21 cellular contexts compared by ENCODE assay signal in genomic region chr6:124984668-124985338, GRCh38. TPM values are rescaled to one million over a fixed set of nuclear protein-coding genes. Genes with fewer than 3 reads are reported as not detected.
DNase-seq lines count a peak whose midpoint lies in the region; ATAC-seq, FAIRE-seq and TF ChIP-seq lines count a peak whose summit lies in the region.
"Had no signal": no experiment of that assay in that cellular context is flagged by ENCODE, and none has a peak within 500 bp of the region (broad histone marks: within the 10 kb centered on the region; RNA-seq: fewer than 3 reads in every experiment).

No MANE protein-coding gene starts in this region.

- no peak for TF ChIP-seq POLR2A in K562 (conservative IDR thresholded peaks at IDR 0.05)

- POLR2A ChIA-PET in K562 (lab: Yijun Ruan, JAX) = no interaction called here
- POLR2A ChIA-PET in T-cell (lab: Charles Lee) = no interaction called here

- no peaks in the 10 kb centered on the region for H3K9me3 ChIP-seq in K562 (replicated peaks; ENCODE audit: control insufficient read depth, insufficient read depth, low read depth, low read length)
- H3K9me3 ChIP-seq: heart left ventricle, right atrium auricular region had no signal

- H3K27me3 ChIP-seq in K562 (ENCODE audit: control insufficient read depth in 2 of 2, insufficient read depth in 2 of 2, low read length in 2 of 2) = no peaks in the 10 kb centered on the region
- H3K27me3 ChIP-seq: heart left ventricle, right atrium auricular region had no signal

- FAIRE-seq in K562 (lab: Jason Lieb, UNC) = peak; percentile 49
- FAIRE-seq: islet of Langerhans had no signal

- H3K9me3 Mint-ChIP-seq in T-cell = no peaks in the 10 kb centered on the region
- H3K9me3 Mint-ChIP-seq: dendritic cell treated with granulocyte-macrophage colony-stimulating factor and Interleukin-4, amounts not matched to agents 40 ng/mL and 50 ng/mL, for 4 days had no signal

- H3K4me2 ChIP-seq in K562 (ENCODE audit: insufficient read depth, low read length) = no peak overlapping the region

- no peak overlapping the region for H2AFZ ChIP-seq in K562 (ENCODE audit: low read depth, low read length)

- no peak for ATAC-seq in K562
- no peak for ATAC-seq in GM19467 (IDR thresholded peaks at IDR 0.05; ENCODE audit: unreplicated experiment)
- no peak for ATAC-seq in T-cell (replicated peaks in 1 of 4)
- ATAC-seq: activated CD8-positive, alpha-beta memory T cell treated with anti-CD3 and anti-CD28 coated beads, Interleukin-2, amount 10 ng/mL, durations not matched to agents 7 days and 5 days; heart left ventricle; Right ventricle myocardium inferior had no signal

- 87% methylated on average over 1 of the region's 1 CpG for WGBS in K562 (ENCODE audit: insufficient coverage, low coverage, missing lambda C conversion rate)

- no peak for TF ChIP-seq EP300 in Ishikawa (IDR thresholded peaks at IDR 0.05; ENCODE audit: borderline replicate concordance)
- TF ChIP-seq EP300 in K562 (IDR thresholded peaks at IDR 0.05; ENCODE audit: low read length) = no peak

- no peak overlapping the region for H3K4me3 Mint-ChIP-seq in T-cell
- H3K4me3 Mint-ChIP-seq: activated CD8-positive, alpha-beta memory T cell treated with anti-CD3 and anti-CD28 coated beads, Interleukin-2, amount 10 ng/mL, durations not matched to agents 7 days and 5 days; dendritic cell treated with granulocyte-macrophage colony-stimulating factor and Interleukin-4, amounts not matched to agents 40 ng/mL and 50 ng/mL, for 4 days had no signal

- H3K9ac ChIP-seq in K562 (ENCODE audit: insufficient read depth in 1 of 2, low read depth in 2 of 2, low read length in 2 of 2) = no peak overlapping the region

- peaks cover 0 to 9% (median 3%) of the 10 kb centered on the region in 3 donors for H3K4me1 Mint-ChIP-seq in T-cell
- H3K4me1 Mint-ChIP-seq: activated CD8-positive, alpha-beta memory T cell treated with anti-CD3 and anti-CD28 coated beads, Interleukin-2, amount 10 ng/mL, durations not matched to agents 7 days and 5 days had no signal

- peaks cover 92% of the 10 kb centered on the region for H3K79me2 ChIP-seq in K562 (ENCODE audit: control insufficient read depth, insufficient read depth, low read length)

- intact Hi-C loops in K562 (cut with micrococcal nuclease) = loop anchor here (5.0 kb wide), 1 partner anchor 97 kb away; no protein-coding TSS in a partner anchor

- in situ Hi-C loops in K562 (cut with MboI) = no loop called here

- no peaks in the 10 kb centered on the region for H3K36me3 Mint-ChIP-seq in T-cell
- H3K36me3 Mint-ChIP-seq: activated CD8-positive, alpha-beta memory T cell treated with anti-CD3 and anti-CD28 coated beads, Interleukin-2, amount 10 ng/mL, durations not matched to agents 7 days and 5 days had no signal

- peaks cover 25% of the 10 kb centered on the region for H3K36me3 ChIP-seq in K562 (ENCODE audit: control insufficient read depth, insufficient read depth, low read length)
- H3K36me3 ChIP-seq: heart left ventricle, right atrium auricular region had no signal

- CTCF ChIA-PET in K562 (lab: Yijun Ruan, JAX; ENCODE audit: low intra/inter-chr PET ratio) (no interaction called here), T-cell (lab: Charles Lee) (no interaction called here)

- TF ChIP-seq RAD21 in Ishikawa (IDR thresholded peaks at IDR 0.05; ENCODE audit: low read depth) = no peak
- no peak for TF ChIP-seq RAD21 in K562 (CRISPR knock-in tag; conservative IDR thresholded peaks at IDR 0.05 in 1 of 2, IDR thresholded peaks at IDR 0.05 in 1 of 2)

- H3K27ac Mint-ChIP-seq in T-cell = no peak overlapping the region
- H3K27ac Mint-ChIP-seq: activated CD8-positive, alpha-beta memory T cell treated with anti-CD3 and anti-CD28 coated beads, Interleukin-2, amount 10 ng/mL, durations not matched to agents 7 days and 5 days; dendritic cell treated with granulocyte-macrophage colony-stimulating factor and Interleukin-4, amounts not matched to agents 40 ng/mL and 50 ng/mL, for 4 days had no signal

- DNase-seq in AG10803 (ENCODE audit: low read depth) (peak; percentile 29), K562 (ENCODE audit: extremely low read depth in 1 of 4, low spot score in 3 of 4) (no peak), kidney glomerular epithelial cell (lab: John Stamatoyannopoulos, UW) (peak; percentile 19), T-cell (no peak), anterior cingulate cortex (lab: John Stamatoyannopoulos, UW) (no peak)
- DNase-seq in stimulated activated CD4-positive, alpha-beta T cell treated with anti-CD3 and anti-CD28 coated beads, Interleukin-2, amount 100 ng/mL, for 24 hours = no peak
- DNase-seq: activated CD4-positive, alpha-beta T cell treated with anti-CD3 and anti-CD28 coated beads for 1 hour; activated CD8-positive, alpha-beta memory T cell treated with anti-CD3 and anti-CD28 coated beads, Interleukin-2, amount 10 ng/mL, durations not matched to agents 7 days and 5 days; activated effector memory CD4-positive, alpha-beta T cell treated with anti-CD3 and anti-CD28 coated beads, Interleukin-2, amount 50 U/mL, for 16 hours; amygdala; heart left ventricle; midbrain; NCI-H2171; stimulated activated CD4-positive, alpha-beta T cell treated with anti-CD3 and anti-CD28 coated beads, Interleukin-4, amount 100 ng/mL, for 1 hour; stimulated activated CD8-positive, alpha-beta memory T cell treated with anti-CD3 and anti-CD28 coated beads, Interleukin-4, amount 100 ng/mL, for 48 hours had no signal

- no TSS peak for BruUV-seq in K562 (replicated peaks; lab: Mats Ljungman, UMichigan)

- no peaks in the 10 kb centered on the region for H3K9me1 ChIP-seq in K562 (ENCODE audit: control insufficient read depth, insufficient read depth, low read length)

- peaks cover 10 to 21% of the 10 kb centered on the region in 2 experiments for H3K4me1 ChIP-seq in K562 (replicated peaks in 1 of 2; ENCODE audit: control insufficient read depth in 2 of 2, insufficient read depth in 2 of 2, low read length in 2 of 2)

- no peak overlapping the region for H3K27ac ChIP-seq in K562 (ENCODE audit: extremely low read depth, low read depth, low read length)
- H3K27ac ChIP-seq: right atrium auricular region had no signal

- peaks cover 0 to 2% of the 10 kb centered on the region in 2 donors for H3K27me3 Mint-ChIP-seq in T-cell
- H3K27me3 Mint-ChIP-seq: activated CD8-positive, alpha-beta memory T cell treated with anti-CD3 and anti-CD28 coated beads, Interleukin-2, amount 10 ng/mL, durations not matched to agents 7 days and 5 days; dendritic cell treated with granulocyte-macrophage colony-stimulating factor and Interleukin-4, amounts not matched to agents 40 ng/mL and 50 ng/mL, for 4 days had no signal

- peaks cover 2% of the 10 kb centered on the region; the same call in 1 of the 2 replicates for H4K20me1 ChIP-seq in K562 (replicated peaks; ENCODE audit: control insufficient read depth, insufficient read depth, low read length)

- TF ChIP-seq CTCF in AG10803 (conservative IDR thresholded peaks at IDR 0.05; ENCODE audit: low read length) = no peak
- no peak for TF ChIP-seq CTCF in K562 (IDR thresholded peaks at IDR 0.05 in 2 of 3, conservative IDR thresholded peaks at IDR 0.05 in 1 of 3; ENCODE audit: insufficient read depth in 2 of 3, low read depth in 1 of 3, low read length in 3 of 3)

- H3K4me3 ChIP-seq in AG10803 (ENCODE audit: low read length) = no peak overlapping the region
- H3K4me3 ChIP-seq in K562 = no peak overlapping the region
- H3K4me3 ChIP-seq: heart left ventricle, right atrium auricular region had no signal

TF ChIP-seq in Ishikawa, 13 proteins besides CTCF, POLR2A, EP300 and RAD21:
- peak; percentile 53 for TF ChIP-seq USF1 (IDR thresholded peaks at IDR 0.05)
- TF ChIP-seq TEAD4 (IDR thresholded peaks at IDR 0.05) = no peak

TF ChIP-seq in K562, 482 proteins besides CTCF, POLR2A, EP300 and RAD21 (continues in another document):
- peak; percentile 53 for TF ChIP-seq NFE2L1 (tag; IDR thresholded peaks at IDR 0.05; ENCODE audit: borderline replicate concordance, low read depth)
- no peak for TF ChIP-seq ARID3B (CRISPR knock-in tag; IDR thresholded peaks at IDR 0.05; ENCODE audit: borderline replicate concordance)
- TF ChIP-seq SMAD3 (CRISPR knock-in tag; conservative IDR thresholded peaks at IDR 0.05) = no peak
- no peak for TF ChIP-seq FOS (IDR thresholded peaks at IDR 0.05; ENCODE audit: extremely low read depth, insufficient read length)
- TF ChIP-seq TOE1 (IDR thresholded peaks at IDR 0.05; ENCODE audit: borderline replicate concordance) = peak; percentile 75
- TF ChIP-seq TOE1 (CRISPR knock-in tag; IDR thresholded peaks at IDR 0.05; ENCODE audit: borderline replicate concordance, low read depth) = no peak
- no peak for TF ChIP-seq POLR3A (IDR thresholded peaks at IDR 0.05; ENCODE audit: borderline replicate concordance, extremely low read depth, insufficient read depth, insufficient read length)

RNA-seq across cellular contexts. Expression of gene RNF217, which starts 22.6 kb away (rescaled TPM):
- total RNA-seq in K562 (2011; cell fraction: chromatin; rRNA removed; ENCODE audit: low replicate concordance) = 38.7 and 108 TPM in 2 replicates
- total RNA-seq in K562 (2011; cell fraction: nucleolus; rRNA removed) = 21.5 and 25.4 TPM in 2 replicates
- total RNA-seq in K562 (2011; cell fraction: nucleoplasm; rRNA removed) = 49.3 and 95.0 TPM in 2 replicates
- total RNA-seq in K562 (2014; rRNA removed) = 11.8 and 13.8 TPM in 2 replicates
- 18.7 and 20.6 TPM in 2 replicates for total RNA-seq in K562 (2014; rRNA removed; fragmentation: Illumina TruSeq; extraction: Trizol)
- 14.4 TPM in 2 replicates for total RNA-seq in K562 (2015; rRNA removed; fragmentation: Illumina TruSeq; extraction: Trizol)
- 25.6 and 26.5 TPM in 2 replicates for total RNA-seq in K562 (2021)
- 20.3 and 25.0 TPM in 2 replicates for polyA plus RNA-seq in K562 (2011; rRNA removed)
- polyA plus RNA-seq in K562 (2011; cell fraction: cytosol; rRNA removed) = 5.9 and 15.0 TPM in 2 replicates
- polyA plus RNA-seq in K562 (2011; cell fraction: nucleus; rRNA removed) = 58.9 and 61.8 TPM in 2 replicates
- polyA plus RNA-seq in K562 (2012) = 5.7 and 11.9 TPM in 2 replicates
- 10.9 and 12.0 TPM in 2 replicates for polyA plus RNA-seq in K562 (2014; fragmentation: Illumina TruSeq; extraction: Trizol)
- polyA plus RNA-seq in K562 (2014; fragmentation: Nextera tagmentation; extraction: Ambion mirVana) = 1 to 10 TPM; 2.9 to 4.0 TPM
- polyA plus RNA-seq in K562 (2014; rRNA removed) = 6.4 and 9.6 TPM in 2 replicates
- 77.9 and 82.9 TPM in 2 replicates for polyA minus RNA-seq in K562 (2011; rRNA and poly(A)+ RNA removed)
- polyA minus RNA-seq in K562 (2011; cell fraction: cytosol; rRNA and poly(A)+ RNA removed) = 30.2 and 36.7 TPM in 2 replicates
- polyA minus RNA-seq in K562 (2011; cell fraction: nucleus; rRNA and poly(A)+ RNA removed) = 49.7 and 70.3 TPM in 2 replicates
- total RNA-seq in T-cell = under 1 TPM; 0.16 to 0.89 (median 0.59) TPM

Comparison
In these comparisons a context has a peak if more than half of its experiments do, and no peak if none do; other contexts are left out.
1. DNase-seq: peak in AG10803 (single experiment) and kidney glomerular epithelial cell (single experiment); none in K562 (0 of 4), T-cell (0 of 34), anterior cingulate cortex (0 of 58) and stimulated activated CD4-positive, alpha-beta T cell treated with anti-CD3 and anti-CD28 coated beads, Interleukin-2, amount 100 ng/mL, for 24 hours (0 of 2).
2. RNA of gene RNF217, which starts 22.6 kb away (total RNA-seq): 11.8 to 108 TPM in K562; 0.16 to 0.89 TPM in T-cell; every median in the first group is over 4 times any median in the second.